15 cellular contexts compared by ENCODE assay signal in genomic region chr18:11999431-11999830, GRCh38.
"Had no signal": no experiment of that assay in that cellular context is flagged by ENCODE, and none has a peak within 500 bp of the region (broad histone marks: within the 10 kb centered on the region; RNA-seq: fewer than 3 reads in every experiment).

No MANE protein-coding gene starts in this region.

- H3K27me3 ChIP-seq: gastroesophageal sphincter, heart right ventricle, tibial nerve, vagina had no signal

- H3K36me3 Mint-ChIP-seq: activated naive CD8-positive, alpha-beta T cell treated with anti-CD3 and anti-CD28 coated beads, Interleukin-2, amount 10 ng/mL, durations not matched to agents 7 days and 5 days had no signal

- H3K4me3 ChIP-seq: gastroesophageal sphincter, heart right ventricle, tibial nerve, vagina had no signal

- H3K9me3 Mint-ChIP-seq: activated naive CD8-positive, alpha-beta T cell treated with anti-CD3 and anti-CD28 coated beads, Interleukin-2, amount 10 ng/mL, durations not matched to agents 7 days and 5 days; neural crest cell; stimulated activated naive B cell treated with anti-CD40 and anti-IgM and Interleukin-4, amounts not matched to agents 10 μg/mL and 1 μg/mL and 100 μg/mL, for 72 hours had no signal

- ATAC-seq: gastroesophageal sphincter; heart right ventricle; stimulated activated naive B cell treated with anti-CD40 and anti-IgM and Interleukin-4, amounts not matched to agents 10 μg/mL and 1 μg/mL and 100 μg/mL, for 72 hours had no signal

- H3K27ac Mint-ChIP-seq: activated naive CD8-positive, alpha-beta T cell treated with anti-CD3 and anti-CD28 coated beads, Interleukin-2, amount 10 ng/mL, durations not matched to agents 7 days and 5 days; stimulated activated naive B cell treated with anti-CD40 and anti-IgM and Interleukin-4, amounts not matched to agents 10 μg/mL and 1 μg/mL and 100 μg/mL, for 72 hours had no signal

- H3K27ac ChIP-seq: epithelial cell of prostate, gastroesophageal sphincter, tibial nerve, vagina had no signal

- H3K9me3 ChIP-seq: gastroesophageal sphincter, heart right ventricle, tibial nerve, vagina had no signal

- FAIRE-seq: bronchial epithelial cell, islet of Langerhans had no signal

- H3K4me3 Mint-ChIP-seq: activated naive CD8-positive, alpha-beta T cell treated with anti-CD3 and anti-CD28 coated beads, Interleukin-2, amount 10 ng/mL, durations not matched to agents 7 days and 5 days; neural crest cell; stimulated activated naive B cell treated with anti-CD40 and anti-IgM and Interleukin-4, amounts not matched to agents 10 μg/mL and 1 μg/mL and 100 μg/mL, for 72 hours had no signal

- DNase-seq: activated CD4-positive, alpha-beta T cell treated with anti-CD3 and anti-CD28 coated beads, Interleukin-2, amount 50 U/mL, for 1 hour; activated CD8-positive, alpha-beta memory T cell treated with anti-CD3 and anti-CD28 coated beads for 24 hours; activated naive CD4-positive, alpha-beta T cell; activated naive CD8-positive, alpha-beta T cell treated with anti-CD3 and anti-CD28 coated beads, Interleukin-2, amount 10 ng/mL, durations not matched to agents 7 days and 5 days; dermis blood vessel endothelial cell; heart right ventricle; mesendoderm; stimulated activated naive B cell treated with anti-CD40 and anti-IgM and Interleukin-4, amounts not matched to agents 10 μg/mL and 1 μg/mL and 100 μg/mL, for 72 hours had no signal

- H3K27me3 Mint-ChIP-seq: activated naive CD8-positive, alpha-beta T cell treated with anti-CD3 and anti-CD28 coated beads, Interleukin-2, amount 10 ng/mL, durations not matched to agents 7 days and 5 days; stimulated activated naive B cell treated with anti-CD40 and anti-IgM and Interleukin-4, amounts not matched to agents 10 μg/mL and 1 μg/mL and 100 μg/mL, for 72 hours had no signal
